In genomic region chr20:382291-383115, GRCh38 we compare ENCODE assay signal across 8 cellular contexts. TPM values are rescaled to one million over a fixed set of nuclear protein-coding genes. Genes with fewer than 3 reads are reported as not detected.
DNase-seq lines count a peak whose midpoint lies in the region; ATAC-seq, FAIRE-seq and TF ChIP-seq lines count a peak whose summit lies in the region.

No MANE protein-coding gene starts in this region.

- H3K27me3 ChIP-seq in colonic mucosa: no peaks in the 10 kb centered on the region

- intact Hi-C loops in colonic mucosa (cut with DNase I): no loop called here
- intact Hi-C loops in kidney (cut with DNase I): no loop called here

- H3K9ac ChIP-seq in colonic mucosa (ENCODE audit: low read depth in 2 of 2, low read length in 2 of 2) (peak overlapping the region in 1 of 2 donors; percentile 58), kidney (ENCODE audit: low read length in 2 of 2) (no peak overlapping the region)

- H3K4me3 Mint-ChIP-seq in nephron: peak overlapping the region; percentile 73 to 85 (median 82)

- H3K9me3 Mint-ChIP-seq in nephron: no peaks in the 10 kb centered on the region

- H3K27ac ChIP-seq in colonic mucosa (peak overlapping the region; percentile 83), kidney (ENCODE audit: low read depth in 2 of 2, low read length in 2 of 2) (no peak overlapping the region)

- H3K9me3 ChIP-seq in colonic mucosa (no peaks in the 10 kb centered on the region), kidney (ENCODE audit: control insufficient read depth in 1 of 2, low read length in 2 of 2) (no peaks in the 10 kb centered on the region)

- peaks cover 42% of the 10 kb centered on the region for H3K27me3 Mint-ChIP-seq in nephron (ENCODE audit: low read depth)

- ATAC-seq in GM18867 (IDR thresholded peaks at IDR 0.05; ENCODE audit: unreplicated experiment): peak; percentile 14

- H3K36me3 Mint-ChIP-seq in nephron (ENCODE audit: low read depth): no peaks in the 10 kb centered on the region

- H3K4me1 ChIP-seq in colonic mucosa: peaks cover 3% of the 10 kb centered on the region
- H3K4me1 ChIP-seq in kidney (ENCODE audit: control insufficient read depth in 1 of 2, insufficient read depth in 1 of 2, low read depth in 1 of 2, low read length in 2 of 2): no peaks in the 10 kb centered on the region

- no peak for DNase-seq in Jurkat, Clone E6-1 (ENCODE audit: low read depth, low spot score)
- DNase-seq in colonic mucosa (no peak), kidney (no peak), ureter (ENCODE audit: low spot score) (no peak), NCI-H146 (lab: John Stamatoyannopoulos, UW) (no peak)
- DNase-seq in stimulated activated CD4-positive, alpha-beta T cell treated with anti-CD3 and anti-CD28 coated beads, Interleukin-4, amount 100 ng/mL, for 24 hours: no peak

- TF ChIP-seq CTCF in colonic mucosa (IDR thresholded peaks at IDR 0.05) (no peak), nephron (IDR thresholded peaks at IDR 0.05; ENCODE audit: unreplicated experiment in 3 of 3) (no peak), kidney (IDR thresholded peaks at IDR 0.05; ENCODE audit: borderline replicate concordance, extremely low read depth, insufficient read depth) (no peak)

- no peak for FAIRE-seq in kidney (lab: Jason Lieb, UNC)

- H3K36me3 ChIP-seq in colonic mucosa (no peaks in the 10 kb centered on the region), kidney (ENCODE audit: control insufficient read depth in 1 of 2, insufficient read depth in 2 of 2, low read length in 2 of 2) (no peaks in the 10 kb centered on the region)

- no peak overlapping the region for H3K27ac Mint-ChIP-seq in nephron

- peak overlapping the region; percentile 75 for H3K4me3 ChIP-seq in Jurkat, Clone E6-1 (ENCODE audit: low read length)
- H3K4me3 ChIP-seq in colonic mucosa: no peak overlapping the region
- H3K4me3 ChIP-seq in kidney (ENCODE audit: low read length in 2 of 2): peak overlapping the region in 1 of 2 donors; percentile 46

- no peaks in the 10 kb centered on the region for H3K4me1 Mint-ChIP-seq in nephron

RNA-seq across cellular contexts. Expression of gene TRIB3, which starts 1.9 kb away (rescaled TPM):
- 19.0 TPM for polyA plus RNA-seq in Jurkat, Clone E6-1 (2012; ENCODE audit: insufficient read depth, insufficient read length)
- 10 to 100 TPM; 13.5 to 48.5 TPM for total RNA-seq in colonic mucosa
- 11.6 TPM for total RNA-seq in kidney
- 4.3 TPM for polyA plus RNA-seq in kidney (ENCODE audit: insufficient read depth, low read depth, low replicate concordance)
- total RNA-seq in ureter: 28.1 TPM

RNA-seq across cellular contexts. Expression of gene RBCK1, which starts 25.6 kb away (rescaled TPM):
- 112 TPM for polyA plus RNA-seq in Jurkat, Clone E6-1 (2012; ENCODE audit: insufficient read depth, insufficient read length)
- total RNA-seq in colonic mucosa (100 to 1,000 TPM; 134 to 169 TPM), kidney (93.6 TPM), ureter (133 TPM)
- polyA plus RNA-seq in kidney (ENCODE audit: insufficient read depth, low read depth, low replicate concordance): 73.0 TPM

RNA-seq across cellular contexts. Expression of gene NRSN2, which starts 35.6 kb away (rescaled TPM):
- not detected for polyA plus RNA-seq in Jurkat, Clone E6-1 (2012; ENCODE audit: insufficient read depth, insufficient read length)
- total RNA-seq in colonic mucosa (10 to 100 TPM; 11.2 to 18.3 TPM), kidney (48.1 TPM), ureter (31.4 TPM)
- polyA plus RNA-seq in kidney (ENCODE audit: insufficient read depth, low read depth, low replicate concordance): 50.0 TPM

RNA-seq across cellular contexts. Expression of gene SOX12, which starts 57.2 kb away (rescaled TPM):
- polyA plus RNA-seq in Jurkat, Clone E6-1 (2012; ENCODE audit: insufficient read depth, insufficient read length): 18.5 TPM
- total RNA-seq in colonic mucosa (1 to 10 TPM; 5.0 to 7.5 TPM), kidney (12.7 TPM), ureter (7.4 TPM)
- 11.3 TPM for polyA plus RNA-seq in kidney (ENCODE audit: insufficient read depth, low read depth, low replicate concordance)
